In genomic region chr15:75455424-75455981, GRCh38 we compare ENCODE assay signal across 8 cellular contexts. TPM values are rescaled to one million over a fixed set of nuclear protein-coding genes. Genes with fewer than 3 reads are reported as not detected.
DNase-seq lines count a peak whose midpoint lies in the region; ATAC-seq and TF ChIP-seq lines count a peak whose summit lies in the region.

No MANE protein-coding gene starts in this region.

- H3K36me3 Mint-ChIP-seq in neural crest cell (ENCODE audit: low read depth) = no peaks in the 10 kb centered on the region

- H3K4me1 ChIP-seq in DND-41 (ENCODE audit: insufficient read depth, low read length) (peaks cover 20% of the 10 kb centered on the region), SJSA1 (replicated peaks) (peaks cover 28% of the 10 kb centered on the region)

- no peaks in the 10 kb centered on the region for H3K9me3 ChIP-seq in DND-41 (ENCODE audit: insufficient read depth, low read length, severe bottlenecking)
- H3K9me3 ChIP-seq in SJSA1 (replicated peaks) = no peaks in the 10 kb centered on the region

- H3K4me3 ChIP-seq in DND-41 (ENCODE audit: low read depth in 1 of 2, low read length in 2 of 2) = peak overlapping the region; percentile 86 to 89
- H3K4me3 ChIP-seq in LNCaP clone FGC (ENCODE audit: low read depth, low read length) = peak overlapping the region; percentile 93
- peak overlapping the region; percentile 85 for H3K4me3 ChIP-seq in SJSA1
- peak overlapping the region; percentile 61 to 86 for H3K4me3 ChIP-seq in foreskin fibroblast (ENCODE audit: low read depth in 1 of 2, low read length in 2 of 2)

- H3K36me3 ChIP-seq in DND-41 (ENCODE audit: insufficient read depth, low read length) (peaks cover under 1% of the 10 kb centered on the region; the same call in 1 of the 2 replicates), SJSA1 (peaks cover 9% of the 10 kb centered on the region)

- peak overlapping the region; percentile 81 for H3K9ac ChIP-seq in DND-41 (ENCODE audit: low read depth, low read length)

- H3K4me3 Mint-ChIP-seq in neural crest cell = peak overlapping the region; percentile 91
- peak overlapping the region; percentile 85 to 96 for H3K4me3 Mint-ChIP-seq in stimulated activated naive CD8-positive, alpha-beta T cell treated with anti-CD3 and anti-CD28 coated beads, Interleukin-15, amount 100 ng/mL, for 72 hours

- H3K27ac ChIP-seq in DND-41 (ENCODE audit: low read length) (peak overlapping the region; percentile 80), SJSA1 (peak overlapping the region; percentile 75)

- H3K4me1 Mint-ChIP-seq in neural crest cell = peaks cover 26% of the 10 kb centered on the region
- H3K4me1 Mint-ChIP-seq in stimulated activated naive CD8-positive, alpha-beta T cell treated with anti-CD3 and anti-CD28 coated beads, Interleukin-15, amount 100 ng/mL, for 72 hours = peaks cover 15% of the 10 kb centered on the region

- no peaks in the 10 kb centered on the region for H3K27me3 ChIP-seq in DND-41 (ENCODE audit: insufficient read depth, low read length, poor library complexity)
- no peaks in the 10 kb centered on the region for H3K27me3 ChIP-seq in SJSA1 (replicated peaks)

- H3K9me3 Mint-ChIP-seq in neural crest cell = no peaks in the 10 kb centered on the region
- H3K9me3 Mint-ChIP-seq in stimulated activated naive CD8-positive, alpha-beta T cell treated with anti-CD3 and anti-CD28 coated beads, Interleukin-15, amount 100 ng/mL, for 72 hours = no peaks in the 10 kb centered on the region

- ATAC-seq in DND-41 (ENCODE audit: insufficient read depth, low read depth) = no peak
- no peak for ATAC-seq in stimulated activated naive CD8-positive, alpha-beta T cell treated with anti-CD3 and anti-CD28 coated beads, Interleukin-15, amount 100 ng/mL, for 72 hours
- no peak for ATAC-seq in GM21529 (IDR thresholded peaks at IDR 0.05; ENCODE audit: unreplicated experiment)

- DNase-seq in DND-41 (peak; percentile 84), LNCaP clone FGC (ENCODE audit: low read depth) (no peak), SJSA1 (ENCODE audit: low read depth in 1 of 2, low spot score in 2 of 2) (peak; percentile 85 to 90), foreskin fibroblast (peak; percentile 83 to 95), neural crest cell (ENCODE audit: low read depth, low spot score) (peak; percentile 68)
- peak; percentile 91 for DNase-seq in activated naive CD4-positive, alpha-beta T cell treated with Interleukin-2 at 50 U/mL for 16 hours
- DNase-seq in stimulated activated naive CD8-positive, alpha-beta T cell treated with anti-CD3 and anti-CD28 coated beads, Interleukin-15, amount 100 ng/mL, for 72 hours = peak; percentile 85 to 88

- H3K79me2 ChIP-seq in DND-41 (ENCODE audit: insufficient read depth, low read length) = peaks cover 20% of the 10 kb centered on the region

- peak overlapping the region; percentile 87 for H3K4me2 ChIP-seq in DND-41 (ENCODE audit: insufficient read depth, low read length)

- TF ChIP-seq CTCF in DND-41 (IDR thresholded peaks at IDR 0.05; ENCODE audit: borderline replicate concordance, extremely low read depth, low read length, poor library complexity, severe bottlenecking) = no peak
- no peak for TF ChIP-seq CTCF in LNCaP clone FGC (IDR thresholded peaks at IDR 0.05; ENCODE audit: control insufficient read depth, extremely low read depth, insufficient read depth)
- no peak for TF ChIP-seq CTCF in foreskin fibroblast (IDR thresholded peaks at IDR 0.05; ENCODE audit: low read depth, low read length)
- no peak for TF ChIP-seq CTCF in neural crest cell (conservative IDR thresholded peaks at IDR 0.05)

- H2AFZ ChIP-seq in DND-41 (ENCODE audit: low read depth, low read length) = peak overlapping the region; percentile 90

- peaks cover 6% of the 10 kb centered on the region for H3K27me3 Mint-ChIP-seq in neural crest cell (ENCODE audit: low read depth)
- no peaks in the 10 kb centered on the region for H3K27me3 Mint-ChIP-seq in stimulated activated naive CD8-positive, alpha-beta T cell treated with anti-CD3 and anti-CD28 coated beads, Interleukin-15, amount 100 ng/mL, for 72 hours

- peak overlapping the region; percentile 76 for H3K27ac Mint-ChIP-seq in neural crest cell (ENCODE audit: unreplicated experiment)
- H3K27ac Mint-ChIP-seq in stimulated activated naive CD8-positive, alpha-beta T cell treated with anti-CD3 and anti-CD28 coated beads, Interleukin-15, amount 100 ng/mL, for 72 hours = peak overlapping the region; percentile 97 to 98

- peaks cover 1% of the 10 kb centered on the region for H4K20me1 ChIP-seq in DND-41 (ENCODE audit: insufficient read depth, low read length)

RNA-seq across cellular contexts. Expression of gene SIN3A, which starts 4.0 kb away (rescaled TPM):
- total RNA-seq in SJSA1 (2014; rRNA removed; shearing (Covaris generic)) = 11.7 and 29.4 TPM in 2 replicates
- total RNA-seq in neural crest cell = 92.2 and 97.4 TPM in 2 replicates
